In genomic region chr12:128644664-128645296, GRCh38 we compare ENCODE assay signal across 8 cellular contexts.
DNase-seq lines count a peak whose midpoint lies in the region; ATAC-seq and TF ChIP-seq lines count a peak whose summit lies in the region.

No MANE protein-coding gene starts in this region.

- no peak overlapping the region for H2AFZ ChIP-seq in OCI-LY1 (ENCODE audit: low read length)

- peak; percentile 85 for TF ChIP-seq CTCF in OCI-LY1 (IDR thresholded peaks at IDR 0.05; ENCODE audit: low read length)
- TF ChIP-seq CTCF in colonic mucosa (IDR thresholded peaks at IDR 0.05), result peak; percentile 59
- TF ChIP-seq CTCF in retinal pigment epithelial cell (conservative IDR thresholded peaks at IDR 0.05; ENCODE audit: low read depth, low read length), result peak; percentile 35

- no peak overlapping the region for H3K27ac ChIP-seq in OCI-LY1 (ENCODE audit: low read depth, low read length, poor library complexity, severe bottlenecking)
- no peak overlapping the region for H3K27ac ChIP-seq in colonic mucosa

- intact Hi-C loops in colonic mucosa (cut with DNase I), result no loop called here

- DNase-seq in COR-L47 (lab: John Stamatoyannopoulos, UW), result peak; percentile 21
- DNase-seq in GM19238 (ENCODE audit: insufficient read length, low spot score), result peak; percentile 15
- peak; percentile 70 for DNase-seq in colonic mucosa
- no peak for DNase-seq in retinal pigment epithelial cell (ENCODE audit: low read depth)
- no peak for DNase-seq in SIG-M5 (lab: John Stamatoyannopoulos, UW)
- no peak for DNase-seq in medulla oblongata (ENCODE audit: extremely low spot score)

- H3K9me3 ChIP-seq in OCI-LY1 (ENCODE audit: low read length) (no peaks in the 10 kb centered on the region), colonic mucosa (no peaks in the 10 kb centered on the region)

- H3K36me3 ChIP-seq in OCI-LY1 (ENCODE audit: insufficient read depth, low read length), result no peaks in the 10 kb centered on the region
- no peaks in the 10 kb centered on the region for H3K36me3 ChIP-seq in colonic mucosa

- no peaks in the 10 kb centered on the region for H3F3A ChIP-seq in OCI-LY1 (ENCODE audit: insufficient read depth, low read length)

- H4K20me1 ChIP-seq in OCI-LY1 (ENCODE audit: insufficient read depth, low read length), result no peaks in the 10 kb centered on the region

- H3K9ac ChIP-seq in OCI-LY1 (ENCODE audit: low read length) (no peak overlapping the region), colonic mucosa (ENCODE audit: low read depth in 2 of 2, low read length in 2 of 2) (no peak overlapping the region)

- H3K4me3 ChIP-seq in OCI-LY1 (ENCODE audit: low read depth, low read length, poor library complexity, severe bottlenecking) (no peak overlapping the region), colonic mucosa (no peak overlapping the region), retinal pigment epithelial cell (ENCODE audit: low read length) (no peak overlapping the region)

- H3K27me3 ChIP-seq in OCI-LY1 (ENCODE audit: insufficient read depth, low read length), result no peaks in the 10 kb centered on the region
- no peaks in the 10 kb centered on the region for H3K27me3 ChIP-seq in colonic mucosa

- H3K79me2 ChIP-seq in OCI-LY1 (ENCODE audit: insufficient read depth, low read length), result no peaks in the 10 kb centered on the region

- no peak for ATAC-seq in GM21717 (IDR thresholded peaks at IDR 0.05; ENCODE audit: unreplicated experiment)

- H3K9me2 ChIP-seq in OCI-LY1 (ENCODE audit: low read depth, low read length), result no peaks in the 10 kb centered on the region

- no peaks in the 10 kb centered on the region for H3K4me1 ChIP-seq in OCI-LY1 (ENCODE audit: insufficient read depth, low read length, severe bottlenecking)
- no peaks in the 10 kb centered on the region for H3K4me1 ChIP-seq in colonic mucosa

- H3K4me2 ChIP-seq in OCI-LY1 (ENCODE audit: low read length), result no peak overlapping the region

Comparison
In these comparisons a context has a peak if more than half of its experiments do, and no peak if none do; other contexts are left out.
1. DNase-seq: peak in COR-L47 (single experiment), GM19238 (single experiment) and colonic mucosa (single experiment); none in retinal pigment epithelial cell (single experiment), SIG-M5 (single experiment) and medulla oblongata (single experiment).
2. CTCF ChIP-seq: peak in every context shown above with its lines; median percentile 85 in OCI-LY1; 59 in colonic mucosa; 35 in retinal pigment epithelial cell.